1 cellular context compared by ENCODE assay signal in genomic region chr1:159914252-159915018, GRCh38.
TF ChIP-seq lines count a peak whose summit lies in the region.

No MANE protein-coding gene starts in this region.

TF ChIP-seq in H1, 55 proteins besides CTCF, POLR2A, EP300 and RAD21:
- no peak for TF ChIP-seq SP1 (IDR thresholded peaks at IDR 0.05; ENCODE audit: low read depth, low read length)
- no peak for TF ChIP-seq KDM1A (IDR thresholded peaks at IDR 0.05; ENCODE audit: borderline replicate concordance, low read length)
- TF ChIP-seq SIRT6 (IDR thresholded peaks at IDR 0.05; ENCODE audit: low read length), result no peak
- no peak for TF ChIP-seq SRF (IDR thresholded peaks at IDR 0.05; ENCODE audit: low read depth, low read length)
- TF ChIP-seq NANOG (IDR thresholded peaks at IDR 0.05; ENCODE audit: insufficient read depth, low read depth, low read length, poor library complexity, severe bottlenecking), result no peak
- TF ChIP-seq, protein P1, sequence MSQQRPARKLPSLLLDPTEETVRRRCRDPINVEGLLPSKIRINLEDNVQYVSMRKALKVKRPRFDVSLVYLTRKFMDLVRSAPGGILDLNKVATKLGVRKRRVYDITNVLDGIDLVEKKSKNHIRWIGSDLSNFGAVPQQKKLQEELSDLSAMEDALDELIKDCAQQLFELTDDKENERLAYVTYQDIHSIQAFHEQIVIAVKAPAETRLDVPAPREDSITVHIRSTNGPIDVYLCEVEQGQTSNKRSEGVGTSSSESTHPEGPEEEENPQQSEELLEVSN (IDR thresholded peaks at IDR 0.05), result peak; percentile 35; the same call in 1 of the 2 replicates
